In the genomic region with DNA sequence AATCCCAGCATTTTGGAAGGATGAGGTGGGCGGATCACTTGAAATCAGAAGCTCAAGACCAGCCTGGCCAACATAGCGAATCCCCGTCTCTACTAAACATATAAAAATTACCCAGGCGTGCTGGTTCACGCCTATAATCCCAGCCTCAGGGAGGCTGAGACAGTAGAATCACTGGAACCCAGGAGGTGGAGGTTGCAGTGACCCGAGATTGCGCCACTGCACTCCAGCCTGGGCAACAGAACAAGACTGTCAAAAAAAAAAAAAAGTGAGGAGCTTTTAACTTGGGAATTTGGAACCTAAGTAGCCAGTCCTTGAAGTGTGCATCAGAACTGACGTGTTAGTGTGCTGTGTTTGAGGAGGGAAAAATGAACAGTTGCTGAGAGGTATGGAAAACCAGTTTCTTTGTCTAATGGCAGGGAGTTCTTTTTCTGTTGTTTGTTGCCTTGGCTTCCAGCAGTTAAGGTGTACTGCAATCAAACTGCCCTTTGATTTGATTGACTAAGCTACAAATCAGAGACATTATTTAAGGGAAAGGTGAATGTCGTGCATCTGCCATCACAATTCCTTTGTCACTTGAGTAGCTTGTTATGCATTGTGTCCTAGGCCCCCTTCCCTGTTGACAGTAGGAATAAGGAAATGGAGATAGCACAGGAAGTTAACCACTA, we compare ENCODE assay signal across 20 cellular contexts. TPM values are rescaled to one million over a fixed set of nuclear protein-coding genes. Genes with fewer than 3 reads are reported as not detected.
DNase-seq lines count a peak whose midpoint lies in the region; ATAC-seq and TF ChIP-seq lines count a peak whose summit lies in the region.
"Had no signal": no experiment of that assay in that cellular context is flagged by ENCODE, and none has a peak within 500 bp of the region (broad histone marks: within the 10 kb centered on the region; RNA-seq: fewer than 3 reads in every experiment).

No MANE protein-coding gene starts in this region.

- no peak for ATAC-seq in IMR-90 (ENCODE audit: low read depth)
- ATAC-seq in GM18873 (IDR thresholded peaks at IDR 0.05; ENCODE audit: low FRiP score, unreplicated experiment): no peak
- ATAC-seq: activated naive CD4-positive, alpha-beta T cell treated with anti-CD3 and anti-CD28 coated beads, Interleukin-2, amount 50 U/mL, for 72 hours; heart right ventricle; left ventricle myocardium superior; mucosa of descending colon; Panc1; sciatic nerve had no signal

- H3K14ac ChIP-seq in IMR-90 (replicated peaks; ENCODE audit: low read depth, low read length): 0 out of 2 replicates have a peak overlapping the region, but pooled peaks have one; percentile 3

- no peak overlapping the region for H2AFZ ChIP-seq in IMR-90 (replicated peaks; ENCODE audit: low read length, poor library complexity)
- H2AFZ ChIP-seq: GM23248 had no signal

- H4K91ac ChIP-seq in IMR-90 (ENCODE audit: insufficient read depth, low read depth, low read length): no peak overlapping the region

- BruUV-seq in IMR-90 (replicated peaks; lab: Mats Ljungman, UMichigan): no TSS peak

- no peak for TF ChIP-seq EP300 in transverse colon (IDR thresholded peaks at IDR 0.05; ENCODE audit: low read depth)

- no peak overlapping the region for H2BK15ac ChIP-seq in IMR-90 (ENCODE audit: low read depth, low read length)

- dilution Hi-C loops in IMR-90 (cut with HindIII; ENCODE audit: low sequenced_read_pairs, unreplicated experiment): no loop called here

- POLR2A ChIA-PET in IMR-90 (lab: Charles Lee; ENCODE audit: unreplicated experiment): interaction anchor here (0.6 kb wide), 1 partner anchor 8 kb away, joined by 8 read pairs; no protein-coding TSS in a partner anchor

- no peaks in the 10 kb centered on the region for H3K27me3 ChIP-seq in IMR-90 (ENCODE audit: control insufficient read depth, insufficient read depth, low read length)
- H3K27me3 ChIP-seq in adipocyte (replicated peaks; ENCODE audit: control insufficient read depth, insufficient read depth, low read length): no peaks in the 10 kb centered on the region
- H3K27me3 ChIP-seq in thymus (ENCODE audit: control insufficient read depth, insufficient read depth): no peaks in the 10 kb centered on the region
- H3K27me3 ChIP-seq in transverse colon: no peaks in the 10 kb centered on the region
- H3K27me3 ChIP-seq: heart right ventricle, SJSA1 had no signal

- H3K4me1 ChIP-seq in IMR-90 (ENCODE audit: control insufficient read depth, insufficient read depth, low read length) (peaks cover 10% of the 10 kb centered on the region), adipocyte (ENCODE audit: control insufficient read depth, insufficient read depth, low read length) (peaks cover 83% of the 10 kb centered on the region), thymus (ENCODE audit: control insufficient read depth, insufficient read depth, low read length) (no peaks in the 10 kb centered on the region), transverse colon (peaks cover 0 to 7% (median 0%) of the 10 kb centered on the region in 4 donors)

- TF ChIP-seq POLR2A in IMR-90 (IDR thresholded peaks at IDR 0.05; ENCODE audit: low read depth, low read length): no peak
- TF ChIP-seq POLR2A in transverse colon (IDR thresholded peaks at IDR 0.05): no peak

- no peak overlapping the region for H3K56ac ChIP-seq in IMR-90 (ENCODE audit: extremely low read depth, insufficient read depth, low read length)

- H3K9ac ChIP-seq in IMR-90 (ENCODE audit: low read depth, low read length) (no peak overlapping the region), adipocyte (ENCODE audit: low read length) (peak overlapping the region; percentile 48)
- H3K9ac ChIP-seq: GM23248 had no signal

- H3K4me3 ChIP-seq in IMR-90 (ENCODE audit: insufficient read depth, low read depth, low read length) (no peak overlapping the region), adipocyte (ENCODE audit: low read length) (no peak overlapping the region), fibroblast of the aortic adventitia (ENCODE audit: low read depth, low read length) (no peak overlapping the region), thymus (ENCODE audit: low read length) (no peak overlapping the region), transverse colon (no peak overlapping the region)
- H3K4me3 ChIP-seq: GM23248, heart right ventricle, mucosa of descending colon, SJSA1 had no signal

- CTCF ChIA-PET in IMR-90 (lab: Yijun Ruan, JAX): interaction anchor here (0.6 kb wide), 1 partner anchor 39 kb away, joined by 3 read pairs; no protein-coding TSS in a partner anchor

- peaks cover 0 to 15% of the 10 kb centered on the region in 2 experiments; a peak in 3 of 4 replicates for H3K79me1 ChIP-seq in IMR-90 (ENCODE audit: low read depth in 1 of 2, low read length in 2 of 2)

- 92% methylated on average over 2 of the region's 9 CpGs; no CpG with 5 or more reads in 1 of the 2 experiments for WGBS in IMR-90 (ENCODE audit: extremely low coverage in 2 of 2, insufficient read length in 1 of 2), 2 experiments
- WGBS in thymus: 98% methylated on average over 9 of the region's 9 CpGs
- WGBS in transverse colon (ENCODE audit: low coverage in 1 of 2), 2 donors: 90 to 100% methylated on average over 4 to 9 of the region's 9 CpGs

- TF ChIP-seq RAD21 in IMR-90 (IDR thresholded peaks at IDR 0.05; ENCODE audit: low read length): no peak

- no peak overlapping the region for H3K23ac ChIP-seq in IMR-90 (ENCODE audit: low read depth, low read length)

- H2BK5ac ChIP-seq in IMR-90 (ENCODE audit: low read depth, low read length, poor library complexity, severe bottlenecking): no peak overlapping the region

- H3K4me2 ChIP-seq in IMR-90 (ENCODE audit: low read depth, low read length): no peak overlapping the region

- peaks cover 7% of the 10 kb centered on the region for H3K9me1 ChIP-seq in IMR-90 (ENCODE audit: insufficient read depth, low read length)

- H3K4ac ChIP-seq in IMR-90 (ENCODE audit: low read depth, low read length): no peak overlapping the region

- H2BK20ac ChIP-seq in IMR-90 (ENCODE audit: low read depth, low read length): no peak overlapping the region; the same call in 1 of the 2 replicates

- no peak for TF ChIP-seq CTCF in IMR-90 (conservative IDR thresholded peaks at IDR 0.05; ENCODE audit: low read depth, low read length)
- no peak for TF ChIP-seq CTCF in fibroblast of the aortic adventitia (IDR thresholded peaks at IDR 0.05; ENCODE audit: insufficient read depth, low read length)
- TF ChIP-seq CTCF in transverse colon (IDR thresholded peaks at IDR 0.05): no peak

- H3K36me3 ChIP-seq in IMR-90 (ENCODE audit: control insufficient read depth, insufficient read depth, low read length) (peaks cover 5% of the 10 kb centered on the region), adipocyte (ENCODE audit: control insufficient read depth, insufficient read depth, low read length, severe bottlenecking) (no peaks in the 10 kb centered on the region), thymus (ENCODE audit: control insufficient read depth, insufficient read depth) (peaks cover 24% of the 10 kb centered on the region), transverse colon (peaks cover 0 to 18% (median 6%) of the 10 kb centered on the region in 4 donors)

- no peak overlapping the region for H4K5ac ChIP-seq in IMR-90 (ENCODE audit: low read depth, low read length)

- H4K8ac ChIP-seq in IMR-90 (ENCODE audit: low read depth in 2 of 2, low read length in 2 of 2): no peak overlapping the region; a peak in 1 of 4 replicates

- H2AK5ac ChIP-seq in IMR-90 (ENCODE audit: low read depth, low read length): peak overlapping the region; percentile 39; the same call in 1 of the 2 replicates

- no peak overlapping the region for H2AK9ac ChIP-seq in IMR-90 (replicated peaks; ENCODE audit: low read depth, low read length, poor library complexity)

- 0 out of 2 replicates have a peak overlapping the region, but pooled peaks have one; percentile 10 for H3K18ac ChIP-seq in IMR-90 (ENCODE audit: low read depth, low read length)

- intact Hi-C loops in IMR-90 (cut with micrococcal nuclease) (no loop called here), transverse colon (cut with DNase I; ENCODE audit: low total_unique reads) (no loop called here)

- H2BK120ac ChIP-seq in IMR-90 (ENCODE audit: low read depth, low read length): 0 out of 2 replicates have a peak overlapping the region, but pooled peaks have one; percentile 20

- no peaks in the 10 kb centered on the region for H3K9me3 ChIP-seq in IMR-90 (ENCODE audit: control insufficient read depth, insufficient read depth, low read length)
- H3K9me3 ChIP-seq in adipocyte (ENCODE audit: control insufficient read depth, low read length): no peaks in the 10 kb centered on the region
- no peaks in the 10 kb centered on the region for H3K9me3 ChIP-seq in thymus (ENCODE audit: control insufficient read depth)
- H3K9me3 ChIP-seq in transverse colon: no peaks in the 10 kb centered on the region
- H3K9me3 ChIP-seq: heart right ventricle, mucosa of descending colon, SJSA1 had no signal

- in situ Hi-C loops in IMR-90 (cut with MboI; ENCODE audit: low sequenced_read_pairs): no loop called here
- in situ Hi-C loops in G401 (cut with HindIII; ENCODE audit: low sequenced_read_pairs): no loop called here
- in situ Hi-C loops in transverse colon (cut with MboI; ENCODE audit: low pct_ligation_motif_present in 1 of 4, low pct_unique_long_range_greater_than_20kb in 1 of 4, low sequenced_read_pairs in 3 of 4): no loop called here

- peaks cover 5% of the 10 kb centered on the region; the same call in 1 of the 2 replicates for H4K20me1 ChIP-seq in IMR-90 (ENCODE audit: insufficient read depth, low read length)

- H3K27ac ChIP-seq in IMR-90 (ENCODE audit: insufficient read depth, low read length) (no peak overlapping the region), thymus (ENCODE audit: low read depth) (peak overlapping the region; percentile 1), transverse colon (no peak overlapping the region)
- H3K27ac ChIP-seq: GM23248, SJSA1 had no signal

- DNase-seq in IMR-90: no peak
- DNase-seq in adipocyte (ENCODE audit: low read depth): no peak
- DNase-seq in fibroblast of the aortic adventitia (ENCODE audit: low read depth): peak; percentile 44
- DNase-seq in G401 (ENCODE audit: low spot score): no peak
- no peak for DNase-seq in transverse colon
- DNase-seq: activated CD4-positive, alpha-beta T cell treated with anti-CD3 and anti-CD28 coated beads for 4 hours; effector CD4-positive, alpha-beta T cell; GM23248; heart right ventricle; left ventricle myocardium superior; mucosa of descending colon; NCI-H1105; NCI-H2081; posterior cingulate gyrus had no signal

TF ChIP-seq in IMR-90, 13 proteins besides CTCF, POLR2A, EP300 and RAD21 (continues in another document):
- no peak for TF ChIP-seq CHD1 (IDR thresholded peaks at IDR 0.05; ENCODE audit: low read depth, low read length)
- TF ChIP-seq BHLHE40 (IDR thresholded peaks at IDR 0.05; ENCODE audit: low read depth, low read length): no peak
- no peak for TF ChIP-seq CEBPB (IDR thresholded peaks at IDR 0.05; ENCODE audit: low read depth, low read length)

RNA-seq across cellular contexts. Expression of a gene that starts 8.6 kb away (rescaled TPM):
- total RNA-seq in IMR-90 (2012; rRNA removed) (97.5 and 102 TPM in 2 replicates), fibroblast of the aortic adventitia (ENCODE audit: low replicate concordance) (14.5 and 52.8 TPM in 2 replicates), transverse colon (1 to 10 TPM; 1.6 to 3.8 (median 2.8) TPM)
- polyA plus RNA-seq in IMR-90 (2012; rRNA removed) (126 and 127 TPM in 2 replicates), thymus (18.4 TPM)
- polyA plus RNA-seq in IMR-90 (2012; cell fraction: cytosol; rRNA removed): 93.8 and 139 TPM in 2 replicates
- polyA plus RNA-seq in IMR-90 (2012; cell fraction: nucleus; rRNA removed; ENCODE audit: low replicate concordance): 88.2 and 107 TPM in 2 replicates
- total RNA-seq in G401 (2014; rRNA removed; shearing (Covaris generic)): 42.7 and 59.0 TPM in 2 replicates
